In genomic region chr18:8749492-8749891, GRCh38 we compare ENCODE assay signal across 1 cellular context.
TF ChIP-seq lines count a peak whose summit lies in the region.

No MANE protein-coding gene starts in this region.

TF ChIP-seq in A549, 52 proteins besides CTCF, POLR2A, EP300 and RAD21 (continued from another document):
- TF ChIP-seq, protein P1, sequence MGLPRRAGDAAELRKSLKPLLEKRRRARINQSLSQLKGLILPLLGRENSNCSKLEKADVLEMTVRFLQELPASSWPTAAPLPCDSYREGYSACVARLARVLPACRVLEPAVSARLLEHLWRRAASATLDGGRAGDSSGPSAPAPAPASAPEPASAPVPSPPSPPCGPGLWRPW (IDR thresholded peaks at IDR 0.05), result no peak
- TF ChIP-seq EHMT2 (IDR thresholded peaks at IDR 0.05; ENCODE audit: low read depth) (no peak), HEYL (CRISPR knock-in tag; IDR thresholded peaks at IDR 0.05) (no peak), NFE2L2 (conservative IDR thresholded peaks at IDR 0.05; ENCODE audit: low read length) (no peak), RNF2 (IDR thresholded peaks at IDR 0.05; ENCODE audit: borderline replicate concordance, low read depth) (no peak), BHLHE40 (IDR thresholded peaks at IDR 0.05; ENCODE audit: low read depth, low read length) (no peak), SREBF2 (IDR thresholded peaks at IDR 0.05) (no peak), TP53 (CRISPR knock-in tag; IDR thresholded peaks at IDR 0.05) (no peak), PHF8 (IDR thresholded peaks at IDR 0.05; ENCODE audit: borderline replicate concordance, low read depth) (no peak), BCL3 (IDR thresholded peaks at IDR 0.05) (no peak), KDM1A (IDR thresholded peaks at IDR 0.05; ENCODE audit: low read depth) (no peak), FOSL2 (IDR thresholded peaks at IDR 0.05) (no peak), FOSL2 (CRISPR knock-in tag; IDR thresholded peaks at IDR 0.05) (no peak), FOXS1 (CRISPR knock-in tag; IDR thresholded peaks at IDR 0.05) (no peak), E2F6 (IDR thresholded peaks at IDR 0.05; ENCODE audit: borderline replicate concordance, low read depth) (no peak)
- TF ChIP-seq, protein P2, sequence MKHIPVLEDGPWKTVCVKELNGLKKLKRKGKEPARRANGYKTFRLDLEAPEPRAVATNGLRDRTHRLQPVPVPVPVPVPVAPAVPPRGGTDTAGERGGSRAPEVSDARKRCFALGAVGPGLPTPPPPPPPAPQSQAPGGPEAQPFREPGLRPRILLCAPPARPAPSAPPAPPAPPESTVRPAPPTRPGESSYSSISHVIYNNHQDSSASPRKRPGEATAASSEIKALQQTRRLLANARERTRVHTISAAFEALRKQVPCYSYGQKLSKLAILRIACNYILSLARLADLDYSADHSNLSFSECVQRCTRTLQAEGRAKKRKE (CRISPR knock-in tag; IDR thresholded peaks at IDR 0.05; ENCODE audit: low read depth), result no peak
